1 cellular context compared by ENCODE assay signal in the genomic region with DNA sequence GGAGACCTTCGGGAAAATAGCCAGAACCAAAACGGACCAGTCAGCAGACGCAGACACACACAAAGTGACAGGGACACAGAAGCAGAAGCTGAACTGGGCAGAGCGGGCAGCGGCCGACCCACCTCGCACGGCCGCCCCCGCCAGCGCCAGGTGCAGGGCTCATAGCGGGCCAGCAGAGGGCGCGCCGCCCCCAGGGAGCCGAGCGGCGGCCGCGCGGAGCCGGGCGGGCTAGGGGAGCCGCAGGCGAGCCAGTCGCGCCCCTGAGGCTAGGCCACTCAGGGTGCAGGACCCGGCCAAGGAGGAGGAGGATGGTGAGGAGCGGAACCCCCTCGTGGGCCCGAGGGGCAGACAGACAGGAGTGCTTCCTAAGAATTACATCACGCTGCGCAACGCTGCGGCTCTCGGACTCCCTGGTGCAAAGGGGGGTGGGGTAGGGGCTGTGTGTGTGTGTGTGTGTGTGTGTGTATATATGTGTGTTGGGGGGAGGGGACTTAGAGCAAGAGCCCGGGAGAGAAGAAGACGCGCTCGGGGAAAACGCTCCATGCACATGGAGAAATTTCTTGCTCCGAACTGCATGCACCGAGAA.
TF ChIP-seq lines count a peak whose summit lies in the region.

No MANE protein-coding gene starts in this region.

TF ChIP-seq in WTC11, 78 proteins besides CTCF, POLR2A, EP300 and RAD21 (continued from another document):
- TF ChIP-seq, protein P1, sequence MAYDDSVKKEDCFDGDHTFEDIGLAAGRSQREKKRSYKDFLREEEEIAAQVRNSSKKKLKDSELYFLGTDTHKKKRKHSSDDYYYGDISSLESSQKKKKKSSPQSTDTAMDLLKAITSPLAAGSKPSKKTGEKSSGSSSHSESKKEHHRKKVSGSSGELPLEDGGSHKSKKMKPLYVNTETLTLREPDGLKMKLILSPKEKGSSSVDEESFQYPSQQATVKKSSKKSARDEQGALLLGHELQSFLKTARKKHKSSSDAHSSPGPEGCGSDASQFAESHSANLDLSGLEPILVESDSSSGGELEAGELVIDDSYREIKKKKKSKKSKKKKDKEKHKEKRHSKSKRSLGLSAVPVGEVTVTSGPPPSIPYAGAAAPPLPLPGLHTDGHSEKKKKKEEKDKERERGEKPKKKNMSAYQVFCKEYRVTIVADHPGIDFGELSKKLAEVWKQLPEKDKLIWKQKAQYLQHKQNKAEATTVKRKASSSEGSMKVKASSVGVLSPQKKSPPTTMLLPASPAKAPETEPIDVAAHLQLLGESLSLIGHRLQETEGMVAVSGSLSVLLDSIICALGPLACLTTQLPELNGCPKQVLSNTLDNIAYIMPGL (CRISPR knock-in tag; IDR thresholded peaks at IDR 0.05), result peak; percentile 74; the same call in 1 of the 2 replicates
- no peak for TF ChIP-seq SMAD3 (CRISPR knock-in tag; IDR thresholded peaks at IDR 0.05; ENCODE audit: borderline replicate concordance)
- TF ChIP-seq, protein P2, sequence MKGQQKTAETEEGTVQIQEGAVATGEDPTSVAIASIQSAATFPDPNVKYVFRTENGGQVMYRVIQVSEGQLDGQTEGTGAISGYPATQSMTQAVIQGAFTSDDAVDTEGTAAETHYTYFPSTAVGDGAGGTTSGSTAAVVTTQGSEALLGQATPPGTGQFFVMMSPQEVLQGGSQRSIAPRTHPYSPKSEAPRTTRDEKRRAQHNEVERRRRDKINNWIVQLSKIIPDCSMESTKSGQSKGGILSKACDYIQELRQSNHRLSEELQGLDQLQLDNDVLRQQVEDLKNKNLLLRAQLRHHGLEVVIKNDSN (CRISPR knock-in tag; IDR thresholded peaks at IDR 0.05), result no peak
- TF ChIP-seq, protein P3, sequence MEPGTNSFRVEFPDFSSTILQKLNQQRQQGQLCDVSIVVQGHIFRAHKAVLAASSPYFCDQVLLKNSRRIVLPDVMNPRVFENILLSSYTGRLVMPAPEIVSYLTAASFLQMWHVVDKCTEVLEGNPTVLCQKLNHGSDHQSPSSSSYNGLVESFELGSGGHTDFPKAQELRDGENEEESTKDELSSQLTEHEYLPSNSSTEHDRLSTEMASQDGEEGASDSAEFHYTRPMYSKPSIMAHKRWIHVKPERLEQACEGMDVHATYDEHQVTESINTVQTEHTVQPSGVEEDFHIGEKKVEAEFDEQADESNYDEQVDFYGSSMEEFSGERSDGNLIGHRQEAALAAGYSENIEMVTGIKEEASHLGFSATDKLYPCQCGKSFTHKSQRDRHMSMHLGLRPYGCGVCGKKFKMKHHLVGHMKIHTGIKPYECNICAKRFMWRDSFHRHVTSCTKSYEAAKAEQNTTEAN (CRISPR knock-in tag; IDR thresholded peaks at IDR 0.05), result no peak
- peak; percentile 53; the same call in 1 of the 2 replicates for TF ChIP-seq FOXP1 (CRISPR knock-in tag; IDR thresholded peaks at IDR 0.05; ENCODE audit: borderline replicate concordance)
- no peak for TF ChIP-seq HMGA2 (CRISPR knock-in tag; IDR thresholded peaks at IDR 0.05)
- TF ChIP-seq, protein P4, sequence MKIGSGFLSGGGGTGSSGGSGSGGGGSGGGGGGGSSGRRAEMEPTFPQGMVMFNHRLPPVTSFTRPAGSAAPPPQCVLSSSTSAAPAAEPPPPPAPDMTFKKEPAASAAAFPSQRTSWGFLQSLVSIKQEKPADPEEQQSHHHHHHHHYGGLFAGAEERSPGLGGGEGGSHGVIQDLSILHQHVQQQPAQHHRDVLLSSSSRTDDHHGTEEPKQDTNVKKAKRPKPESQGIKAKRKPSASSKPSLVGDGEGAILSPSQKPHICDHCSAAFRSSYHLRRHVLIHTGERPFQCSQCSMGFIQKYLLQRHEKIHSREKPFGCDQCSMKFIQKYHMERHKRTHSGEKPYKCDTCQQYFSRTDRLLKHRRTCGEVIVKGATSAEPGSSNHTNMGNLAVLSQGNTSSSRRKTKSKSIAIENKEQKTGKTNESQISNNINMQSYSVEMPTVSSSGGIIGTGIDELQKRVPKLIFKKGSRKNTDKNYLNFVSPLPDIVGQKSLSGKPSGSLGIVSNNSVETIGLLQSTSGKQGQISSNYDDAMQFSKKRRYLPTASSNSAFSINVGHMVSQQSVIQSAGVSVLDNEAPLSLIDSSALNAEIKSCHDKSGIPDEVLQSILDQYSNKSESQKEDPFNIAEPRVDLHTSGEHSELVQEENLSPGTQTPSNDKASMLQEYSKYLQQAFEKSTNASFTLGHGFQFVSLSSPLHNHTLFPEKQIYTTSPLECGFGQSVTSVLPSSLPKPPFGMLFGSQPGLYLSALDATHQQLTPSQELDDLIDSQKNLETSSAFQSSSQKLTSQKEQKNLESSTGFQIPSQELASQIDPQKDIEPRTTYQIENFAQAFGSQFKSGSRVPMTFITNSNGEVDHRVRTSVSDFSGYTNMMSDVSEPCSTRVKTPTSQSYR (CRISPR knock-in tag; IDR thresholded peaks at IDR 0.05), result no peak
- no peak for TF ChIP-seq ELF4 (CRISPR knock-in tag; IDR thresholded peaks at IDR 0.05; ENCODE audit: low read depth)
- TF ChIP-seq NFYB (CRISPR knock-in tag; conservative IDR thresholded peaks at IDR 0.05; ENCODE audit: low read depth), result no peak
- no peak; the same call in 1 of the 2 replicates for TF ChIP-seq TEAD1 (CRISPR knock-in tag; IDR thresholded peaks at IDR 0.05)
- TF ChIP-seq SP1 (CRISPR knock-in tag; conservative IDR thresholded peaks at IDR 0.05), result no peak; the same call in 1 of the 2 replicates
- TF ChIP-seq, protein P5, sequence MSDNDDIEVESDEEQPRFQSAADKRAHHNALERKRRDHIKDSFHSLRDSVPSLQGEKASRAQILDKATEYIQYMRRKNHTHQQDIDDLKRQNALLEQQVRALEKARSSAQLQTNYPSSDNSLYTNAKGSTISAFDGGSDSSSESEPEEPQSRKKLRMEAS (CRISPR knock-in tag; IDR thresholded peaks at IDR 0.05), result peak; percentile 26; the same call in 1 of the 2 replicates
- TF ChIP-seq JAZF1 (CRISPR knock-in tag; IDR thresholded peaks at IDR 0.05), result no peak
- TF ChIP-seq SMAD4 (CRISPR knock-in tag; IDR thresholded peaks at IDR 0.05), result no peak
- TF ChIP-seq PRRX2 (CRISPR knock-in tag; IDR thresholded peaks at IDR 0.05), result no peak
- no peak for TF ChIP-seq GABPB1 (CRISPR knock-in tag; IDR thresholded peaks at IDR 0.05)
